ENCODE assay signal across 8 cellular contexts in genomic region chr1:233326995-233327937, GRCh38. TPM values are rescaled to one million over a fixed set of nuclear protein-coding genes. Genes with fewer than 3 reads are reported as not detected.
DNase-seq lines count a peak whose midpoint lies in the region; ATAC-seq, FAIRE-seq and TF ChIP-seq lines count a peak whose summit lies in the region.

Gene MAP3K21 (plus strand): TSS chr1:233327724. CDS start chr1:233328029, 305 bp downstream.

- H3K4me3 ChIP-seq in AG09309 (ENCODE audit: control insufficient read depth, low read depth, low read length) (peak within 1 kb of the TSS; percentile 21), coronary artery (peak within 1 kb of the TSS; percentile 88), lung (peak within 1 kb of the TSS; percentile 64)

- ATAC-seq in HG03432 (IDR thresholded peaks at IDR 0.05; ENCODE audit: unreplicated experiment) (peak; percentile 94), lung (ENCODE audit: insufficient read depth, low FRiP score) (peak; percentile 94)

- H3K36me3 ChIP-seq in lung (ENCODE audit: control insufficient read depth in 2 of 2, insufficient read depth in 2 of 2, low read length in 2 of 2) = no peaks in the 10 kb centered on the region

- no peak for TF ChIP-seq CTCF in AG09309 (IDR thresholded peaks at IDR 0.05; ENCODE audit: control insufficient read depth, insufficient read depth, low read depth, low read length, missing control alignments)
- TF ChIP-seq CTCF in coronary artery (IDR thresholded peaks at IDR 0.05) = no peak
- TF ChIP-seq CTCF in lung (IDR thresholded peaks at IDR 0.05; ENCODE audit: control extremely low read depth, extremely low read depth) = no peak

- peak; percentile 75 for FAIRE-seq in GM19239 (lab: Jason Lieb, UNC)

- H3K4me1 ChIP-seq in lung (ENCODE audit: control insufficient read depth in 2 of 2, insufficient read depth in 2 of 2, low read length in 2 of 2) = peaks cover 0 to 12% of the 10 kb centered on the region in 2 donors

- no peaks in the 10 kb centered on the region for H3K9me3 ChIP-seq in lung (ENCODE audit: control insufficient read depth in 2 of 2, insufficient read depth in 1 of 2, low read length in 1 of 2)

- H3K27ac ChIP-seq in coronary artery (peak within 1 kb of the TSS; percentile 25 to 53), lung (ENCODE audit: low read depth in 1 of 2, low read length in 1 of 2) (peak within 1 kb of the TSS in 1 of 2 donors; percentile 90)

- no peaks in the 10 kb centered on the region for H3K27me3 ChIP-seq in lung (ENCODE audit: control insufficient read depth, insufficient read depth)

- DNase-seq in AG09309 (ENCODE audit: low read depth) (no peak), GM19239 (ENCODE audit: insufficient read length, low spot score) (peak; percentile 84), NCI-H510A (lab: John Stamatoyannopoulos, UW) (peak; percentile 94), coronary artery (ENCODE audit: low spot score) (no peak), lung (ENCODE audit: low spot score) (peak; percentile 97)
- DNase-seq in activated CD4-positive, alpha-beta T cell treated with anti-CD3 and anti-CD28 coated beads for 4 hours = peak; percentile 89
- DNase-seq in stimulated activated CD4-positive, alpha-beta T cell treated with anti-CD3 and anti-CD28 coated beads, TNF-alpha, amount 100 ng/mL, for 4 hours (ENCODE audit: low read depth in 3 of 3) = peak; percentile 78 to 80 (median 80)

- WGBS in lung, 2 donors = 1 to 2% methylated on average over 37 to 79 of the region's 79 CpGs

RNA-seq across cellular contexts. Expression of gene MAP3K21, which starts in this region (rescaled TPM):
- total RNA-seq in lung = 10 to 100 TPM in 1 of 2 donors, 1 to 10 TPM in 1; 7.7 to 11.4 TPM
- 1 to 10 TPM; 3.2 to 3.7 TPM for polyA plus RNA-seq in lung

Comparison
In these comparisons a context has a peak if more than half of its experiments do, and no peak if none do; other contexts are left out.
1. DNase-seq: peak in GM19239 (single experiment), NCI-H510A (single experiment), activated CD4-positive, alpha-beta T cell treated with anti-CD3 and anti-CD28 coated beads for 4 hours (2 of 2), lung (single experiment) and stimulated activated CD4-positive, alpha-beta T cell treated with anti-CD3 and anti-CD28 coated beads, TNF-alpha, amount 100 ng/mL, for 4 hours (3 of 3); none in AG09309 (single experiment) and coronary artery (single experiment).
2. H3K4me3 ChIP-seq: peak in every context shown above with its lines; median percentile 88 in coronary artery; 64 in lung; 21 in AG09309.